ENCODE assay signal across 8 cellular contexts in the genomic region with DNA sequence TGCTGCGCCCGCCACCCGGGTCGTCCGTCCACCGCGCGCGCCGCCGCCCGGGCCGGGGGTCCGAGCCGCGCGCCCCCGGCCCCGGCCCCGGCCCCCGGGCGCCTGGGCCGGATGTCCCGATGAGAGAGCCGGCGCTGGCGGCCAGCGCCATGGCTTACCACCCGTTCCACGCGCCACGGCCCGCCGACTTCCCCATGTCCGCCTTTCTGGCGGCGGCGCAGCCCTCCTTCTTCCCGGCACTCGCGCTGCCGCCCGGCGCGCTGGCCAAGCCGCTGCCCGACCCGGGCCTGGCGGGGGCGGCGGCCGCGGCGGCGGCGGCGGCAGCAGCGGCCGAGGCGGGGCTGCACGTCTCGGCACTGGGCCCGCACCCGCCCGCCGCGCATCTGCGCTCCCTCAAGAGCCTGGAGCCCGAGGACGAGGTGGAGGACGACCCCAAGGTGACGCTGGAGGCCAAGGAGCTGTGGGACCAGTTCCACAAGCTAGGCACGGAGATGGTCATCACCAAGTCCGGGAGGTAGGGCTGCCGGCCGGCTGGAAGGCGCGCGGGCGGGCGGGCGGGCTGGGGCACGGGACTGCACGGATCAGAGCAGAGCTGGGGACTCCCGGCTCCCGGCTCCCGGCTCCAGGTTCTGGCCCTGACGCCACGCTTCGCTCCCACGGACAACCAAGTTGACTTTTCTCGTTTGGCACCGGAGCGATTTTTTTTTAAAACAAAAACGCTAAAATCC. TPM values are rescaled to one million over a fixed set of nuclear protein-coding genes. Genes with fewer than 3 reads are reported as not detected.
DNase-seq lines count a peak whose midpoint lies in the region; ATAC-seq and TF ChIP-seq lines count a peak whose summit lies in the region.

No MANE protein-coding gene starts in this region.

- no peaks in the 10 kb centered on the region for H3K9me3 ChIP-seq in CD8-positive, alpha-beta memory T cell (ENCODE audit: low read length)
- no peaks in the 10 kb centered on the region for H3K9me3 ChIP-seq in effector memory CD4-positive, alpha-beta T cell (ENCODE audit: control insufficient read depth, low read length)

- peak; percentile 56 for ATAC-seq in omental fat pad (ENCODE audit: low FRiP score)
- ATAC-seq in HG02973 (IDR thresholded peaks at IDR 0.05; ENCODE audit: unreplicated experiment) = no peak
- no peak for ATAC-seq in GM18873 (IDR thresholded peaks at IDR 0.05; ENCODE audit: low FRiP score, unreplicated experiment)
- ATAC-seq in GM18870 (IDR thresholded peaks at IDR 0.05; ENCODE audit: unreplicated experiment) = no peak

- peaks cover 35 to 55% (median 36%) of the 10 kb centered on the region in 3 donors for H3K4me1 Mint-ChIP-seq in CD8-positive, alpha-beta memory T cell

- no peak for TF ChIP-seq CTCF in omental fat pad (IDR thresholded peaks at IDR 0.05)

- POLR2A ChIA-PET in CD8-positive, alpha-beta memory T cell (lab: Charles Lee) = interaction anchor here (1.7 kb wide), 1 partner anchor 12 kb away, joined by 6 read pairs; no protein-coding TSS in a partner anchor

- peaks cover 43% of the 10 kb centered on the region for H3K27me3 ChIP-seq in CD8-positive, alpha-beta memory T cell (ENCODE audit: insufficient read depth, low read length, poor library complexity, severe bottlenecking)
- peaks cover 80% of the 10 kb centered on the region for H3K27me3 ChIP-seq in effector memory CD4-positive, alpha-beta T cell (replicated peaks; ENCODE audit: control insufficient read depth, insufficient read depth, low read length, poor library complexity, severe bottlenecking)

- peak overlapping the region; percentile 18 to 79 (median 62) for H3K4me3 Mint-ChIP-seq in CD8-positive, alpha-beta memory T cell

- H3K9me3 Mint-ChIP-seq in CD8-positive, alpha-beta memory T cell = peaks cover 0 to 2% (median 0%) of the 10 kb centered on the region in 5 donors

- no peak overlapping the region for H3K27ac Mint-ChIP-seq in CD8-positive, alpha-beta memory T cell

- peaks cover 45% of the 10 kb centered on the region for H3K4me1 ChIP-seq in CD8-positive, alpha-beta memory T cell (ENCODE audit: insufficient read depth, low read length)
- peaks cover 67% of the 10 kb centered on the region for H3K4me1 ChIP-seq in effector memory CD4-positive, alpha-beta T cell (ENCODE audit: control insufficient read depth, insufficient read depth, low read length, poor library complexity, severe bottlenecking)

- H3K36me3 Mint-ChIP-seq in CD8-positive, alpha-beta memory T cell = peaks cover 0 to 2% (median 0%) of the 10 kb centered on the region in 3 donors

- H3K27me3 Mint-ChIP-seq in CD8-positive, alpha-beta memory T cell = peaks cover 53 to 58% of the 10 kb centered on the region in 2 donors

- H3K27ac ChIP-seq in CD8-positive, alpha-beta memory T cell (ENCODE audit: low read depth, low read length) = no peak overlapping the region
- H3K27ac ChIP-seq in effector memory CD4-positive, alpha-beta T cell (ENCODE audit: insufficient read depth, low read length, poor library complexity, severe bottlenecking) = no peak overlapping the region

- no peak overlapping the region for H3K4me3 ChIP-seq in CD8-positive, alpha-beta memory T cell (ENCODE audit: low read length)
- peak overlapping the region; percentile 22 for H3K4me3 ChIP-seq in effector memory CD4-positive, alpha-beta T cell (ENCODE audit: insufficient read depth, low read depth, low read length, poor library complexity, severe bottlenecking)

- H3K36me3 ChIP-seq in CD8-positive, alpha-beta memory T cell (ENCODE audit: insufficient read depth, low read length) = no peaks in the 10 kb centered on the region
- H3K36me3 ChIP-seq in effector memory CD4-positive, alpha-beta T cell (ENCODE audit: control insufficient read depth, insufficient read depth, low read length) = no peaks in the 10 kb centered on the region

- DNase-seq in CD8-positive, alpha-beta memory T cell = no peak
- DNase-seq in NCI-H226 = peak; percentile 27
- DNase-seq in effector memory CD4-positive, alpha-beta T cell = no peak
- DNase-seq in omental fat pad (ENCODE audit: low spot score) = no peak
- no peak for DNase-seq in KG1 (lab: John Stamatoyannopoulos, UW)

- CTCF ChIA-PET in CD8-positive, alpha-beta memory T cell (lab: Charles Lee) = interaction anchor here (0.8 to 1.3 kb wide), 2 partner anchors 9 to 12 kb away, joined by 3 to 5 read pairs; no protein-coding TSS in a partner anchor

RNA-seq across cellular contexts. Expression of a gene that starts 0.6 kb away (rescaled TPM):
- under 1 TPM; 0.11 to 0.13 TPM for total RNA-seq in CD8-positive, alpha-beta memory T cell
- not detected for polyA plus RNA-seq in CD8-positive, alpha-beta memory T cell
- total RNA-seq in omental fat pad = 10 to 100 TPM in 2 of 4 donors, 1 to 10 TPM in 2; 3.1 to 14.2 (median 9.6) TPM

RNA-seq across cellular contexts. Expression of a gene that starts 52.0 kb away (rescaled TPM):
- total RNA-seq in CD8-positive, alpha-beta memory T cell = not detected
- not detected for polyA plus RNA-seq in CD8-positive, alpha-beta memory T cell
- total RNA-seq in omental fat pad = not detected
